1 cellular context compared by ENCODE assay signal in the genomic region with DNA sequence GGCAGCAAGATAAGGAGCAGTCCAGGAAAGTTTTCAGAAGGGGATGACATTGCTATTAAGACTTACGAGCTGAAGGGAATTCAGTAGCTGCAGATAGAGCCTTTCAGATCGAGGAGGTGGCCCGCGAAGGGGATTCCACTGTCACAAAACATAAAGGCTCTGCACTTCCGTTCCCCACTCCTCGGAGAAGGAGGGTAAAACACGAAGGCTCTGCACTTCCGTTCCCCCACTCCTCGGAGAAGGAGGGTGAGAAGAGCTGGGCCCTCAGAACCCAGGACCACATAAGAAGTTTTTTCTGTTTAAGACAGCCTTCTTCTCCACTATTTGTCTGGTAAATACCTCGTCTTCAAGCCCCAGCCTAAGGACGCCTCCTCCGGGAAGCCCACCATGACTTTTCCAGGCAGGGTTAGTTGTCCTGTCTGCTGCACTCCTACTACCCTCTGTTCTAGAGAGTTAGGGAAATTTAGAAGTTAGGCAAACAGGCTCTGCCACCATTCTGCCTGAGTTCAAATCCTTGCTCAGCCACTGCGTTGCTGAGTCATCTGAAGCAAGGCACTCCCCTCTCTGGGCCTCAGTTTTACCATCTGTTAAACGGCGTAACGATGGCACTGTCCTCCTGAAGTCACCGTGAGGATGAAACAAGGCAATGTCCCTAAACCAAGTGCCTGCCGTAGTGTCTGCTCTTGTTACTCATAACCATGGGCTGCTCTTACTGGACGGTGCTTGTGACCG.
TF ChIP-seq lines count a peak whose summit lies in the region.

No MANE protein-coding gene starts in this region.

TF ChIP-seq in IMR-90, 13 proteins besides CTCF, POLR2A, EP300 and RAD21 (continued from another document):
- TF ChIP-seq RCOR1 (IDR thresholded peaks at IDR 0.05; ENCODE audit: insufficient replicate concordance, low read length) (no peak), MAFK (IDR thresholded peaks at IDR 0.05; ENCODE audit: low read depth, low read length) (no peak), USF2 (IDR thresholded peaks at IDR 0.05; ENCODE audit: low read depth, low read length) (no peak), NFE2L2 (IDR thresholded peaks at IDR 0.05; ENCODE audit: low read depth, low read length) (no peak), CEBPB (IDR thresholded peaks at IDR 0.05; ENCODE audit: low read depth, low read length) (no peak), MXI1 (IDR thresholded peaks at IDR 0.05; ENCODE audit: borderline replicate concordance, low read depth, low read length) (no peak), FOS (IDR thresholded peaks at IDR 0.05; ENCODE audit: low read depth, low read length) (no peak), BHLHE40 (IDR thresholded peaks at IDR 0.05; ENCODE audit: low read depth, low read length) (no peak), SMC3 (IDR thresholded peaks at IDR 0.05; ENCODE audit: low read depth, low read length) (no peak), CHD1 (IDR thresholded peaks at IDR 0.05; ENCODE audit: low read depth, low read length) (no peak)
- TF ChIP-seq, protein P1, sequence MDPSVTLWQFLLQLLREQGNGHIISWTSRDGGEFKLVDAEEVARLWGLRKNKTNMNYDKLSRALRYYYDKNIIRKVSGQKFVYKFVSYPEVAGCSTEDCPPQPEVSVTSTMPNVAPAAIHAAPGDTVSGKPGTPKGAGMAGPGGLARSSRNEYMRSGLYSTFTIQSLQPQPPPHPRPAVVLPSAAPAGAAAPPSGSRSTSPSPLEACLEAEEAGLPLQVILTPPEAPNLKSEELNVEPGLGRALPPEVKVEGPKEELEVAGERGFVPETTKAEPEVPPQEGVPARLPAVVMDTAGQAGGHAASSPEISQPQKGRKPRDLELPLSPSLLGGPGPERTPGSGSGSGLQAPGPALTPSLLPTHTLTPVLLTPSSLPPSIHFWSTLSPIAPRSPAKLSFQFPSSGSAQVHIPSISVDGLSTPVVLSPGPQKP (IDR thresholded peaks at IDR 0.05; ENCODE audit: borderline replicate concordance, low read depth, low read length) = no peak
